ENCODE assay signal across 22 cellular contexts in the genomic region with DNA sequence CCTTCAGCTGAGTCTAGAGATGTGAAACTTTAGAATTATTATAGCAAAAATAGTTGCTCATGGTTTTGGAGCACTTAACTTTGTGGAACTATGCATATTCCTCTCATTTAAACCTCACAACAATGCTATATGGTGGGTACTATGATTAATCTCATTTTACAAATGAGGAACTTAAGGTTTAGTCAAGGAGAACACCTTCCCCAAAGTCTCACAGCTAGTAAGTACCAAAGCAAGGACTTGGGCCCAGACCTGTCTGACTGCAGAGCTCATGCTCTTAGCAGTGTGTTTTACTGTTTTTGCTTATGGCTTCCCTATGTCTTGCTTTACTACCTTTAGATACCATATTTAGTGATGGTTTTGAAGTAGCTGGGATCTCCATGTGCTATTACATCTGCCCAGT. TPM values are rescaled to one million over a fixed set of nuclear protein-coding genes. Genes with fewer than 3 reads are reported as not detected.
DNase-seq lines count a peak whose midpoint lies in the region; ATAC-seq and TF ChIP-seq lines count a peak whose summit lies in the region.
"Had no signal": no experiment of that assay in that cellular context is flagged by ENCODE, and none has a peak within 500 bp of the region (broad histone marks: within the 10 kb centered on the region; RNA-seq: fewer than 3 reads in every experiment).

No MANE protein-coding gene starts in this region.

- H3K27me3 Mint-ChIP-seq in activated CD4-positive, alpha-beta memory T cell treated with anti-CD3 and anti-CD28 coated beads, Interleukin-2, amount 10 ng/mL, durations not matched to agents 7 days and 5 days = no peaks in the 10 kb centered on the region
- peaks cover 1 to 2% (median 2%) of the 10 kb centered on the region in 3 donors for H3K27me3 Mint-ChIP-seq in immature natural killer cell (ENCODE audit: low read depth in 3 of 3)

- DNase-seq in CD1c-positive myeloid dendritic cell (ENCODE audit: extremely low spot score) (peak; percentile 2), NB4 (ENCODE audit: low read depth) (peak; percentile 7), germinal center (ENCODE audit: low spot score) (peak; percentile 8), GM23248 (no peak), GM19238 (ENCODE audit: insufficient read length, low spot score) (no peak), immature natural killer cell (no peak)
- DNase-seq in activated CD4-positive, alpha-beta memory T cell treated with anti-CD3 and anti-CD28 coated beads, Interleukin-2, amount 10 ng/mL, durations not matched to agents 7 days and 5 days = no peak
- DNase-seq: Calu3; CD8-positive, alpha-beta T cell; EL; IMR-90; MM.1S; NCI-H1105 treated with DMSO at 0.1 percent for 48 hours; NCI-H1694; NCI-H510A; NCI-H774; PC-9; SIG-M5 had no signal

- H3K36me3 Mint-ChIP-seq in activated CD4-positive, alpha-beta memory T cell treated with anti-CD3 and anti-CD28 coated beads, Interleukin-2, amount 10 ng/mL, durations not matched to agents 7 days and 5 days (ENCODE audit: low read depth) = peaks cover 11% of the 10 kb centered on the region
- H3K36me3 Mint-ChIP-seq in immature natural killer cell = peaks cover 0 to 4% (median 0%) of the 10 kb centered on the region in 3 donors

- TF ChIP-seq POLR2A in NB4 (IDR thresholded peaks at IDR 0.05; ENCODE audit: extremely low read depth, insufficient read length) = no peak

- no peak overlapping the region for H3K9ac ChIP-seq in GM23248
- H3K9ac ChIP-seq: BLaER1 had no signal

- no peaks in the 10 kb centered on the region for H3K9me2 ChIP-seq in GM23248 (ENCODE audit: insufficient read depth)

- in situ Hi-C loops in GM23248 (cut with MboI) = no loop called here

- no peaks in the 10 kb centered on the region for H3K9me3 Mint-ChIP-seq in activated CD4-positive, alpha-beta memory T cell treated with anti-CD3 and anti-CD28 coated beads, Interleukin-2, amount 10 ng/mL, durations not matched to agents 7 days and 5 days
- H3K9me3 Mint-ChIP-seq in immature natural killer cell = no peaks in the 10 kb centered on the region
- H3K9me3 Mint-ChIP-seq: CD8-positive, alpha-beta T cell had no signal

- H3K9me3 ChIP-seq in GM23248 (ENCODE audit: low read depth) = no peaks in the 10 kb centered on the region

- H3K79me2 ChIP-seq in GM23248 (ENCODE audit: insufficient read depth) = peaks cover 60% of the 10 kb centered on the region

- POLR2A ChIA-PET in activated CD4-positive, alpha-beta memory T cell treated with anti-CD3 and anti-CD28 coated beads, Interleukin-2, amount 10 ng/mL, durations not matched to agents 7 days and 5 days (lab: Charles Lee) = interaction anchor here (0.8 to 1.7 kb wide), 4 partner anchors 10 to 196 kb away, joined by 3 to 5 read pairs (median 4); partner anchors contain the start of gene NKRF

- no peak overlapping the region for H2AFZ ChIP-seq in GM23248
- H2AFZ ChIP-seq: PC-9 had no signal

- no peaks in the 10 kb centered on the region; the same call in 1 of the 2 replicates for H3F3A ChIP-seq in GM23248 (ENCODE audit: insufficient read depth)

- no peak for TF ChIP-seq CTCF in NB4 (IDR thresholded peaks at IDR 0.05; ENCODE audit: low read depth, low read length)

- H3K36me3 ChIP-seq in GM23248 (ENCODE audit: low read depth) = no peaks in the 10 kb centered on the region; the same call in 1 of the 2 replicates
- H3K36me3 ChIP-seq: BLaER1 had no signal

- H3K27ac ChIP-seq in GM23248 = no peak overlapping the region
- H3K27ac ChIP-seq: BLaER1, PC-9, RWPE1 had no signal

- CTCF ChIA-PET in activated CD4-positive, alpha-beta memory T cell treated with anti-CD3 and anti-CD28 coated beads, Interleukin-2, amount 10 ng/mL, durations not matched to agents 7 days and 5 days (lab: Charles Lee) = no interaction called here

- H3K4me3 Mint-ChIP-seq in activated CD4-positive, alpha-beta memory T cell treated with anti-CD3 and anti-CD28 coated beads, Interleukin-2, amount 10 ng/mL, durations not matched to agents 7 days and 5 days = no peak overlapping the region
- H3K4me3 Mint-ChIP-seq in immature natural killer cell = no peak overlapping the region
- H3K4me3 Mint-ChIP-seq: CD8-positive, alpha-beta T cell had no signal

- H3K4me2 ChIP-seq in GM23248 (ENCODE audit: unreplicated experiment) = no peak overlapping the region
- H3K4me2 ChIP-seq: BLaER1, PC-9 had no signal

- H3K27me3 ChIP-seq in GM23248 (replicated peaks; ENCODE audit: insufficient read depth) = no peaks in the 10 kb centered on the region
- H3K27me3 ChIP-seq: BLaER1 had no signal

- H4K20me1 ChIP-seq in GM23248 (ENCODE audit: insufficient read depth) = no peaks in the 10 kb centered on the region

- no peak overlapping the region for H3K27ac Mint-ChIP-seq in activated CD4-positive, alpha-beta memory T cell treated with anti-CD3 and anti-CD28 coated beads, Interleukin-2, amount 10 ng/mL, durations not matched to agents 7 days and 5 days
- H3K27ac Mint-ChIP-seq in immature natural killer cell = no peak overlapping the region
- H3K27ac Mint-ChIP-seq: CD8-positive, alpha-beta T cell had no signal

- no peak overlapping the region for H3K4me3 ChIP-seq in NB4 (ENCODE audit: low read depth, low read length)
- H3K4me3 ChIP-seq in GM23248 = no peak overlapping the region
- H3K4me3 ChIP-seq: BLaER1, PC-9 had no signal

- no peaks in the 10 kb centered on the region for H3K4me1 ChIP-seq in GM23248 (ENCODE audit: insufficient read depth)

- peak; percentile 57 for ATAC-seq in GM18868 (IDR thresholded peaks at IDR 0.05; ENCODE audit: unreplicated experiment)
- ATAC-seq: CD8-positive, alpha-beta T cell; SK-N-SH treated with all-trans-retinoic acid at 6 μM for 48 hours had no signal

- H3K4me1 Mint-ChIP-seq in activated CD4-positive, alpha-beta memory T cell treated with anti-CD3 and anti-CD28 coated beads, Interleukin-2, amount 10 ng/mL, durations not matched to agents 7 days and 5 days = peaks cover 31% of the 10 kb centered on the region
- H3K4me1 Mint-ChIP-seq in immature natural killer cell = peaks cover 5 to 11% of the 10 kb centered on the region in 2 donors

RNA-seq across cellular contexts. Expression of gene UBE2A, which starts 5.1 kb away (rescaled TPM):
- total RNA-seq in activated CD4-positive, alpha-beta memory T cell treated with anti-CD3 and anti-CD28 coated beads, Interleukin-2, amount 10 ng/mL, durations not matched to agents 7 days and 5 days = 10 to 100 TPM; 76.2 to 79.6 TPM
- total RNA-seq in GM23248 (2014; rRNA removed; shearing (Covaris generic)) = 36.1 and 51.0 TPM in 2 replicates
- polyA plus RNA-seq in GM23248 (2016; fragmentation: Nextera tagmentation; extraction: Ambion mirVana) = 147 and 150 TPM in 2 replicates
- polyA plus RNA-seq in immature natural killer cell = 10 to 100 TPM; 72.8 to 96.1 (median 76.0) TPM

RNA-seq across cellular contexts. Expression of gene STEEP1, which starts 14.2 kb away (rescaled TPM):
- total RNA-seq in activated CD4-positive, alpha-beta memory T cell treated with anti-CD3 and anti-CD28 coated beads, Interleukin-2, amount 10 ng/mL, durations not matched to agents 7 days and 5 days = 10 to 100 TPM; 17.7 to 17.9 TPM
- 31.5 and 33.1 TPM in 2 replicates for total RNA-seq in GM23248 (2014; rRNA removed; shearing (Covaris generic))
- polyA plus RNA-seq in GM23248 (2016; fragmentation: Nextera tagmentation; extraction: Ambion mirVana) (11.8 TPM in 2 replicates), immature natural killer cell (10 to 100 TPM in 2 of 3 donors, 1 to 10 TPM in 1; 5.5 to 21.1 (median 11.2) TPM)

RNA-seq across cellular contexts. Expression of gene NKRF, which starts 26.8 kb away (rescaled TPM):
- total RNA-seq in activated CD4-positive, alpha-beta memory T cell treated with anti-CD3 and anti-CD28 coated beads, Interleukin-2, amount 10 ng/mL, durations not matched to agents 7 days and 5 days = 10 to 100 TPM; 13.8 to 14.7 TPM
- total RNA-seq in GM23248 (2014; rRNA removed; shearing (Covaris generic)) = 3.8 TPM in 2 replicates
- 2.5 and 3.3 TPM in 2 replicates for polyA plus RNA-seq in GM23248 (2016; fragmentation: Nextera tagmentation; extraction: Ambion mirVana)
- polyA plus RNA-seq in immature natural killer cell = 1 to 10 TPM; 2.4 to 4.2 (median 2.6) TPM

Comparison
In these comparisons a context has a peak if more than half of its experiments do, and no peak if none do; other contexts are left out.
1. DNase-seq: peak in CD1c-positive myeloid dendritic cell (single experiment), NB4 (single experiment) and germinal center (single experiment); none in activated CD4-positive, alpha-beta memory T cell treated with anti-CD3 and anti-CD28 coated beads, Interleukin-2, amount 10 ng/mL, durations not matched to agents 7 days and 5 days (single experiment), GM23248 (single experiment), GM19238 (single experiment) and immature natural killer cell (0 of 3).